8 cellular contexts compared by ENCODE assay signal in genomic region chr11:66070604-66071325, GRCh38. TPM values are rescaled to one million over a fixed set of nuclear protein-coding genes. Genes with fewer than 3 reads are reported as not detected.
DNase-seq lines count a peak whose midpoint lies in the region; ATAC-seq and TF ChIP-seq lines count a peak whose summit lies in the region.

No MANE protein-coding gene starts in this region.

- intact Hi-C loops in left cardiac atrium (cut with DNase I) = loop anchor here in 1 of 2 donors (5.0 kb wide), 1 partner anchor 62 kb away; no protein-coding TSS in a partner anchor

- POLR2A ChIA-PET in BJ (lab: Charles Lee) = no interaction called here

- peak overlapping the region; percentile 93 for H3K4me3 Mint-ChIP-seq in activated naive CD8-positive, alpha-beta T cell treated with anti-CD3 and anti-CD28 coated beads, Interleukin-2, amount 50 U/mL, for 24 hours
- H3K4me3 Mint-ChIP-seq in progenitor cell of endocrine pancreas (ENCODE audit: low read depth) = peak overlapping the region; percentile 90

- peaks cover 61% of the 10 kb centered on the region for H3K36me3 Mint-ChIP-seq in activated naive CD8-positive, alpha-beta T cell treated with anti-CD3 and anti-CD28 coated beads, Interleukin-2, amount 50 U/mL, for 24 hours (ENCODE audit: low read depth)
- H3K36me3 Mint-ChIP-seq in progenitor cell of endocrine pancreas (ENCODE audit: insufficient read depth) = peaks cover 21% of the 10 kb centered on the region

- no peak for DNase-seq in BJ (ENCODE audit: low read depth)
- no peak for DNase-seq in Jurkat, Clone E6-1 (ENCODE audit: low read depth, low spot score)
- DNase-seq in activated naive CD8-positive, alpha-beta T cell treated with anti-CD3 and anti-CD28 coated beads, Interleukin-2, amount 50 U/mL, for 24 hours = no peak
- peak; percentile 75 for DNase-seq in left cardiac atrium
- DNase-seq in progenitor cell of endocrine pancreas (ENCODE audit: low spot score, unreplicated experiment) = no peak
- DNase-seq in HK-2 (ENCODE audit: unreplicated experiment) = no peak
- DNase-seq in activated CD4-positive, CD25-positive, alpha-beta regulatory T cell treated with anti-CD3 and anti-CD28 coated beads, Interleukin-2, amount 50 U/mL, for 72 hours = no peak

- H3K4me3 ChIP-seq in BJ (ENCODE audit: low read depth, low read length) = peak overlapping the region; percentile 84
- peak overlapping the region; percentile 56 for H3K4me3 ChIP-seq in Jurkat, Clone E6-1 (ENCODE audit: low read length)

- H3K27me3 Mint-ChIP-seq in activated naive CD8-positive, alpha-beta T cell treated with anti-CD3 and anti-CD28 coated beads, Interleukin-2, amount 50 U/mL, for 24 hours = no peaks in the 10 kb centered on the region
- H3K27me3 Mint-ChIP-seq in progenitor cell of endocrine pancreas = no peaks in the 10 kb centered on the region

- H3K9me3 Mint-ChIP-seq in activated naive CD8-positive, alpha-beta T cell treated with anti-CD3 and anti-CD28 coated beads, Interleukin-2, amount 50 U/mL, for 24 hours = no peaks in the 10 kb centered on the region
- H3K9me3 Mint-ChIP-seq in progenitor cell of endocrine pancreas (ENCODE audit: low read depth) = no peaks in the 10 kb centered on the region

- H3K27me3 ChIP-seq in BJ (ENCODE audit: control insufficient read depth, insufficient read depth, low read length) = no peaks in the 10 kb centered on the region

- H3K27ac Mint-ChIP-seq in activated naive CD8-positive, alpha-beta T cell treated with anti-CD3 and anti-CD28 coated beads, Interleukin-2, amount 50 U/mL, for 24 hours = peak overlapping the region; percentile 88
- peak overlapping the region; percentile 81 for H3K27ac Mint-ChIP-seq in progenitor cell of endocrine pancreas

- H3K36me3 ChIP-seq in BJ (ENCODE audit: control insufficient read depth, insufficient read depth, low read length) = peaks cover 23% of the 10 kb centered on the region

- H3K4me1 Mint-ChIP-seq in activated naive CD8-positive, alpha-beta T cell treated with anti-CD3 and anti-CD28 coated beads, Interleukin-2, amount 50 U/mL, for 24 hours = peaks cover 72% of the 10 kb centered on the region
- H3K4me1 Mint-ChIP-seq in progenitor cell of endocrine pancreas (ENCODE audit: low read depth) = peaks cover 20% of the 10 kb centered on the region

- CTCF ChIA-PET in BJ (lab: Yijun Ruan, JAX) = interaction anchor here (0.8 to 5.2 kb wide), 9 partner anchors 9 to 155 kb away, joined by 3 to 125 read pairs (median 7); partner anchors contain the start of gene SF3B2

- ATAC-seq in GM19372 (IDR thresholded peaks at IDR 0.05; ENCODE audit: low read depth, unreplicated experiment) (peak; percentile 14), left cardiac atrium (peak; percentile 15 to 35)
- no peak for ATAC-seq in activated naive CD8-positive, alpha-beta T cell treated with anti-CD3 and anti-CD28 coated beads, Interleukin-2, amount 50 U/mL, for 24 hours

- no peak for TF ChIP-seq CTCF in BJ (IDR thresholded peaks at IDR 0.05; ENCODE audit: insufficient read depth, low read depth, low read length)
- peak; percentile 12 for TF ChIP-seq CTCF in progenitor cell of endocrine pancreas (IDR thresholded peaks at IDR 0.05; ENCODE audit: unreplicated experiment)

RNA-seq across cellular contexts. Expression of gene PACS1, which starts 0.7 kb away (rescaled TPM):
- polyA plus RNA-seq in BJ (2011; rRNA removed) = 34.3 and 35.8 TPM in 2 replicates
- polyA minus RNA-seq in BJ (2011; rRNA and poly(A)+ RNA removed) = 103 TPM in 2 replicates
- 33.5 TPM for polyA plus RNA-seq in Jurkat, Clone E6-1 (2012; ENCODE audit: insufficient read depth, insufficient read length)
- total RNA-seq in left cardiac atrium (10 to 100 TPM; 51.6 to 74.4 TPM), progenitor cell of endocrine pancreas (68.3 and 72.3 TPM in 2 replicates)

RNA-seq across cellular contexts. Expression of gene SF3B2, which starts 18.6 kb away (rescaled TPM):
- polyA plus RNA-seq in BJ (2011; rRNA removed) = 70.3 and 82.7 TPM in 2 replicates
- 49.1 and 68.5 TPM in 2 replicates for polyA minus RNA-seq in BJ (2011; rRNA and poly(A)+ RNA removed)
- polyA plus RNA-seq in Jurkat, Clone E6-1 (2012; ENCODE audit: insufficient read depth, insufficient read length) = 291 TPM
- total RNA-seq in left cardiac atrium (100 to 1,000 TPM in 1 of 2 donors, 10 to 100 TPM in 1; 78.7 to 101 TPM), progenitor cell of endocrine pancreas (211 and 216 TPM in 2 replicates)

RNA-seq across cellular contexts. Expression of gene GAL3ST3, which starts 21.8 kb away (rescaled TPM):
- polyA plus RNA-seq in BJ (2011; rRNA removed) = not detected in 2 replicates
- polyA minus RNA-seq in BJ (2011; rRNA and poly(A)+ RNA removed) = not detected in 2 replicates
- polyA plus RNA-seq in Jurkat, Clone E6-1 (2012; ENCODE audit: insufficient read depth, insufficient read length) = not detected
- total RNA-seq in left cardiac atrium (1 to 10 TPM; 7.8 to 9.8 TPM), progenitor cell of endocrine pancreas (3.9 and 4.8 TPM in 2 replicates)

RNA-seq across cellular contexts. Expression of gene CATSPER1, which starts 44.5 kb away (rescaled TPM):
- polyA plus RNA-seq in BJ (2011; rRNA removed) = 0.56 and 0.69 TPM in 2 replicates
- polyA minus RNA-seq in BJ (2011; rRNA and poly(A)+ RNA removed) = 0.10 TPM in 1 of 2 replicates, not detected in the other
- polyA plus RNA-seq in Jurkat, Clone E6-1 (2012; ENCODE audit: insufficient read depth, insufficient read length) = not detected
- under 1 TPM in 1 of 2 donors, not detected in 1; 0.26 TPM for total RNA-seq in left cardiac atrium
- total RNA-seq in progenitor cell of endocrine pancreas = not detected in 2 replicates

RNA-seq across cellular contexts. Expression of gene CST6, which starts 59.0 kb away (rescaled TPM):
- 4.8 and 5.9 TPM in 2 replicates for polyA plus RNA-seq in BJ (2011; rRNA removed)
- 0.41 and 0.81 TPM in 2 replicates for polyA minus RNA-seq in BJ (2011; rRNA and poly(A)+ RNA removed)
- not detected for polyA plus RNA-seq in Jurkat, Clone E6-1 (2012; ENCODE audit: insufficient read depth, insufficient read length)
- total RNA-seq in left cardiac atrium = 1 to 10 TPM in 1 of 2 donors, under 1 TPM in 1; 0.91 to 2.6 TPM
- not detected in 2 replicates for total RNA-seq in progenitor cell of endocrine pancreas
